Comparison of ENCODE assay signal across 1 cellular context in the genomic region with DNA sequence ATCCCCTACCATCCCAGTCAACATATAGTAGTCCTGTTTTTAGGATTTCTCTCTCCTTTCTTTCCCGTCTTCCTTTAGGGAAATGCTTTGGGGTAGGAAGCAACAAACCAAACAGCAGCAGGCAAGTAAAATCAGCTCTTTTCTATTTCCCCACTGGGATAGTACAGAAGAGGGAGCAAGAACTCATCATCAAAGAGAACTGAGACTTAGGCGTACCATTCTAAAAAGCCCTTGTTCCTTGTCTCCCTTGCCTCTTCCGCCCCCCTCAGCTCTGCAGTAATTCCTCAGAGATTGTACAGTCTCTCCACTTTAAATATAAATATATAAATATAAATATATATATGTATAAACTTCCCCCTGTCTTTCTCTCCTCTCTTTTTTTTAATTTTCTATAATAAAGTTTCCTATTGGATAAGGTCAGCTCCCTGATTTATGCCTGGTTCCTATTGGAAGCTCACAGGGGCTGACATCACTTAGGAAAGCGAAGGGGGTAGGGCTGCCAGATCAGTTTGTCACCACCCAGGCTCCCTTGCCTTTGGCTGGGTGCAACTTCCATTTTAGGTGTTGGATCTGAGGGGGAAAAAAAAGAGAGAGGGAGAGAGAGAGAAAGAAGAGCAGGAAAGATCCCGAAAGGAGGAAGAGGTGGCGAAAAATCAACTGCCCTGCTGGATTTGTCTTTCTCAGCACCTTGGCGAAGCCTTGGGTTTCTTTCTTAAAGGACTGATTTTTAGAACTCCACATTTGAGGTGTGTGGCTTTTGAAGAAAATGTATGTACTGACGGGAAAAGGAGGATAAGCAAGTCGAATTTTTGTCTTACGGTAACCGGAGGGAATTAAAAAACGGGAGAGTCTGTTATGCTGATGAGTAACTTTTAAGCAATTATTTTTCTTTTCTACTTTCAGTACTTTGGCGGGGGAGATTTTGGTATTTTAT.
A peak's percentile ranks its signal among the peaks of the same experiment; 100 is the strongest.
TF ChIP-seq lines count a peak whose summit lies in the region.

A gene with protein sequence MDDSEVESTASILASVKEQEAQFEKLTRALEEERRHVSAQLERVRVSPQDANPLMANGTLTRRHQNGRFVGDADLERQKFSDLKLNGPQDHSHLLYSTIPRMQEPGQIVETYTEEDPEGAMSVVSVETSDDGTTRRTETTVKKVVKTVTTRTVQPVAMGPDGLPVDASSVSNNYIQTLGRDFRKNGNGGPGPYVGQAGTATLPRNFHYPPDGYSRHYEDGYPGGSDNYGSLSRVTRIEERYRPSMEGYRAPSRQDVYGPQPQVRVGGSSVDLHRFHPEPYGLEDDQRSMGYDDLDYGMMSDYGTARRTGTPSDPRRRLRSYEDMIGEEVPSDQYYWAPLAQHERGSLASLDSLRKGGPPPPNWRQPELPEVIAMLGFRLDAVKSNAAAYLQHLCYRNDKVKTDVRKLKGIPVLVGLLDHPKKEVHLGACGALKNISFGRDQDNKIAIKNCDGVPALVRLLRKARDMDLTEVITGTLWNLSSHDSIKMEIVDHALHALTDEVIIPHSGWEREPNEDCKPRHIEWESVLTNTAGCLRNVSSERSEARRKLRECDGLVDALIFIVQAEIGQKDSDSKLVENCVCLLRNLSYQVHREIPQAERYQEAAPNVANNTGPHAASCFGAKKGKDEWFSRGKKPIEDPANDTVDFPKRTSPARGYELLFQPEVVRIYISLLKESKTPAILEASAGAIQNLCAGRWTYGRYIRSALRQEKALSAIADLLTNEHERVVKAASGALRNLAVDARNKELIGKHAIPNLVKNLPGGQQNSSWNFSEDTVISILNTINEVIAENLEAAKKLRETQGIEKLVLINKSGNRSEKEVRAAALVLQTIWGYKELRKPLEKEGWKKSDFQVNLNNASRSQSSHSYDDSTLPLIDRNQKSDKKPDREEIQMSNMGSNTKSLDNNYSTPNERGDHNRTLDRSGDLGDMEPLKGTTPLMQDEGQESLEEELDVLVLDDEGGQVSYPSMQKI (plus strand): TSS at position 502 of the 934 bp plus-strand sequence. CDS start 29,677 bp downstream, outside the sequence.

TF ChIP-seq in liver, 16 proteins besides CTCF, POLR2A, EP300 and RAD21 (continued from another document):
- TF ChIP-seq, protein P1, sequence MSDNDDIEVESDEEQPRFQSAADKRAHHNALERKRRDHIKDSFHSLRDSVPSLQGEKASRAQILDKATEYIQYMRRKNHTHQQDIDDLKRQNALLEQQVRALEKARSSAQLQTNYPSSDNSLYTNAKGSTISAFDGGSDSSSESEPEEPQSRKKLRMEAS (IDR thresholded peaks at IDR 0.05) = peak; percentile 28
